In genomic region chr7:114086906-114087651, GRCh38 we compare ENCODE assay signal across 1 cellular context.
TF ChIP-seq lines count a peak whose summit lies in the region.

No MANE protein-coding gene starts in this region.

TF ChIP-seq in IMR-90, 13 proteins besides CTCF, POLR2A, EP300 and RAD21 (continued from another document):
- TF ChIP-seq ELK1 (IDR thresholded peaks at IDR 0.05; ENCODE audit: borderline replicate concordance, low read depth, low read length), result no peak
